22 cellular contexts compared by ENCODE assay signal in genomic region chr1:4509206-4509605, GRCh38.
"Had no signal": no experiment of that assay in that cellular context is flagged by ENCODE, and none has a peak within 500 bp of the region (broad histone marks: within the 10 kb centered on the region; RNA-seq: fewer than 3 reads in every experiment).

No MANE protein-coding gene starts in this region.

- H3K27me3 ChIP-seq: dorsolateral prefrontal cortex, foreskin keratinocyte, heart left ventricle, hepatocyte had no signal

- H3K36me3 Mint-ChIP-seq: mesothelial cell of epicardium, naive B cell had no signal

- H3K27ac Mint-ChIP-seq: mesothelial cell of epicardium, naive B cell had no signal

- H3K4me3 ChIP-seq: coronary artery, dorsolateral prefrontal cortex, esophagus muscularis mucosa, gastroesophageal sphincter, heart left ventricle, hepatocyte, left lung, lower lobe of right lung, mucosa of descending colon had no signal

- H3K9me3 Mint-ChIP-seq: mesothelial cell of epicardium had no signal

- H3K4me1 Mint-ChIP-seq: naive B cell had no signal

- H3K9me3 ChIP-seq: esophagus muscularis mucosa, gastroesophageal sphincter, heart left ventricle, left lung, lower lobe of right lung, mucosa of descending colon had no signal

- H3K4me2 ChIP-seq: hepatocyte had no signal

- H2AFZ ChIP-seq: hepatocyte had no signal

- DNase-seq: dermis blood vessel endothelial cell; dorsolateral prefrontal cortex; effector CD4-positive, alpha-beta T cell; effector memory CD4-positive, alpha-beta T cell; foreskin keratinocyte; heart left ventricle; left cardiac atrium; left lung; left ventricle myocardium superior; lower lobe of right lung; mesenchymal stem cell; mucosa of descending colon; naive B cell had no signal

- H3K4me1 ChIP-seq: foreskin keratinocyte, left lung, lower lobe of right lung had no signal

- H3K36me3 ChIP-seq: esophagus muscularis mucosa, gastroesophageal sphincter, heart left ventricle, left lung, lower lobe of right lung had no signal

- H3K4me3 Mint-ChIP-seq: mesothelial cell of epicardium had no signal

- H3K27ac ChIP-seq: coronary artery, esophagus muscularis mucosa, foreskin keratinocyte, gastroesophageal sphincter, heart left ventricle, hepatocyte, left lung, lower lobe of right lung had no signal

- H3K79me2 ChIP-seq: hepatocyte had no signal

- FAIRE-seq: colon, frontal cortex, islet of Langerhans, keratinocyte had no signal

- ATAC-seq: foreskin keratinocyte, gastroesophageal sphincter, heart left ventricle, left cardiac atrium, left lung, left ventricle myocardium superior, lower lobe of right lung, mucosa of descending colon had no signal
